Comparison of ENCODE assay signal across 1 cellular context in genomic region chr20:5841492-5841891, GRCh38.
TF ChIP-seq lines count a peak whose summit lies in the region.

No MANE protein-coding gene starts in this region.

TF ChIP-seq in A549, 52 proteins besides CTCF, POLR2A, EP300 and RAD21 (continued from another document):
- no peak for TF ChIP-seq REST (IDR thresholded peaks at IDR 0.05)
- no peak for TF ChIP-seq CHD2 (IDR thresholded peaks at IDR 0.05; ENCODE audit: low read length, partially characterized antibody)
- no peak for TF ChIP-seq ZC3H11A (IDR thresholded peaks at IDR 0.05)
- TF ChIP-seq CBX2 (IDR thresholded peaks at IDR 0.05; ENCODE audit: borderline replicate concordance, low read depth): no peak
- TF ChIP-seq MYC (IDR thresholded peaks at IDR 0.05; ENCODE audit: borderline replicate concordance, low read length): no peak
- TF ChIP-seq PHF8 (IDR thresholded peaks at IDR 0.05; ENCODE audit: borderline replicate concordance, low read depth): no peak
- TF ChIP-seq MAZ (IDR thresholded peaks at IDR 0.05; ENCODE audit: borderline replicate concordance, low read depth, low read length): no peak
- no peak for TF ChIP-seq MAFK (IDR thresholded peaks at IDR 0.05; ENCODE audit: partially characterized antibody)
- no peak for TF ChIP-seq ZFP36 (IDR thresholded peaks at IDR 0.05; ENCODE audit: borderline replicate concordance, partially characterized antibody)
- no peak for TF ChIP-seq HES2 (IDR thresholded peaks at IDR 0.05)
- no peak for TF ChIP-seq TFCP2L1 (CRISPR knock-in tag; IDR thresholded peaks at IDR 0.05)
- TF ChIP-seq BHLHE40 (IDR thresholded peaks at IDR 0.05; ENCODE audit: low read depth, low read length): no peak
- TF ChIP-seq FOSL2 (IDR thresholded peaks at IDR 0.05): no peak
- TF ChIP-seq FOSL2 (CRISPR knock-in tag; IDR thresholded peaks at IDR 0.05): no peak
